32 cellular contexts compared by ENCODE assay signal in genomic region chr9:99037768-99038167, GRCh38.
DNase-seq lines count a peak whose midpoint lies in the region; ATAC-seq, FAIRE-seq and TF ChIP-seq lines count a peak whose summit lies in the region.
"Had no signal": no experiment of that assay in that cellular context is flagged by ENCODE, and none has a peak within 500 bp of the region (broad histone marks: within the 10 kb centered on the region; RNA-seq: fewer than 3 reads in every experiment).

No MANE protein-coding gene starts in this region.

- H3K36me3 ChIP-seq in CD4-positive, CD25-positive, alpha-beta regulatory T cell (ENCODE audit: control insufficient read depth, insufficient read depth, low read length): no peaks in the 10 kb centered on the region
- H3K36me3 ChIP-seq in astrocyte (ENCODE audit: insufficient read depth, low read length) (no peaks in the 10 kb centered on the region), skeletal muscle satellite cell (ENCODE audit: insufficient read depth, low read length) (no peaks in the 10 kb centered on the region)
- H3K36me3 ChIP-seq: breast epithelium had no signal

- no peak for TF ChIP-seq CTCF in astrocyte (IDR thresholded peaks at IDR 0.05; ENCODE audit: insufficient read depth, low read depth, low read length)
- no peak for TF ChIP-seq CTCF in fibroblast of the aortic adventitia (IDR thresholded peaks at IDR 0.05; ENCODE audit: insufficient read depth, low read length)
- TF ChIP-seq CTCF in coronary artery (IDR thresholded peaks at IDR 0.05): no peak

- no peaks in the 10 kb centered on the region for H3K27me3 Mint-ChIP-seq in CD4-positive, CD25-positive, alpha-beta regulatory T cell
- peaks cover 5% of the 10 kb centered on the region for H3K27me3 Mint-ChIP-seq in astrocyte (ENCODE audit: low read depth, unreplicated experiment)

- H3K4me2 ChIP-seq in astrocyte (ENCODE audit: low read length) (no peak overlapping the region), skeletal muscle satellite cell (ENCODE audit: low read length) (no peak overlapping the region)
- H3K4me2 ChIP-seq: GM23338 had no signal

- no peaks in the 10 kb centered on the region for H3K36me3 Mint-ChIP-seq in CD4-positive, CD25-positive, alpha-beta regulatory T cell
- peaks cover 4% of the 10 kb centered on the region for H3K36me3 Mint-ChIP-seq in astrocyte (ENCODE audit: low read depth, unreplicated experiment)

- H3K27me3 ChIP-seq in CD4-positive, CD25-positive, alpha-beta regulatory T cell (ENCODE audit: control insufficient read depth, insufficient read depth, low read length): no peaks in the 10 kb centered on the region
- H3K27me3 ChIP-seq in astrocyte (ENCODE audit: insufficient read depth, low read length) (no peaks in the 10 kb centered on the region), skeletal muscle satellite cell (ENCODE audit: control insufficient read depth, insufficient read depth, low read length) (peaks cover 13% of the 10 kb centered on the region)
- H3K27me3 ChIP-seq: breast epithelium, tibial nerve had no signal

- FAIRE-seq in astrocyte (lab: Jason Lieb, UNC): peak; percentile 5
- FAIRE-seq: HTR-8/SVneo had no signal

- H3K4me1 ChIP-seq in CD4-positive, CD25-positive, alpha-beta regulatory T cell (ENCODE audit: control insufficient read depth, insufficient read depth, low read length, poor library complexity, severe bottlenecking): no peaks in the 10 kb centered on the region
- H3K4me1 ChIP-seq in astrocyte (ENCODE audit: insufficient read depth, low read length): peaks cover 29% of the 10 kb centered on the region
- peaks cover 41% of the 10 kb centered on the region for H3K4me1 ChIP-seq in skeletal muscle satellite cell (ENCODE audit: control insufficient read depth, insufficient read depth, low read length)
- H3K4me1 ChIP-seq: breast epithelium had no signal

- DNase-seq in CD4-positive, CD25-positive, alpha-beta regulatory T cell: no peak
- DNase-seq in astrocyte (ENCODE audit: low read depth) (peak; percentile 74), fibroblast of the aortic adventitia (ENCODE audit: low read depth) (peak; percentile 63), Kasumi-1 (lab: John Stamatoyannopoulos, UW) (no peak), coronary artery (ENCODE audit: low spot score) (no peak)
- DNase-seq in activated CD4-positive, CD25-positive, alpha-beta regulatory T cell (lab: John Stamatoyannopoulos, UW): no peak
- DNase-seq: activated CD4-positive, alpha-beta T cell treated with anti-CD3 and anti-CD28 coated beads, Interleukin-2, amount 50 U/mL, for 48 hours; activated CD8-positive, alpha-beta memory T cell treated with anti-CD3 and anti-CD28 coated beads, Interleukin-2, amount 50 U/mL, for 48 hours; activated naive CD4-positive, alpha-beta T cell treated with anti-CD3 and anti-CD28 coated beads, Interleukin-2, amount 50 U/mL, for 16 hours; amniotic stem cell; Calu3; DND-41; effector CD8-positive, alpha-beta T cell; glutamatergic neuron; KBM-7; NCI-H1092 treated with DMSO at 0.1 percent for 48 hours; NCI-H187; NCI-H524 treated with DMSO at 0.1 percent for 48 hours; OCI-M1; right cardiac atrium; stimulated activated CD4-positive, alpha-beta T cell treated with anti-CD3 and anti-CD28 coated beads, Interleukin-2, amount 100 ng/mL, for 48 hours had no signal

- H3K9me3 Mint-ChIP-seq in CD4-positive, CD25-positive, alpha-beta regulatory T cell: no peaks in the 10 kb centered on the region
- peaks cover 5% of the 10 kb centered on the region for H3K9me3 Mint-ChIP-seq in astrocyte (ENCODE audit: unreplicated experiment)
- H3K9me3 Mint-ChIP-seq: CD14-positive monocyte; GM23338; T-helper 1 cell treated with Interleukin-12 subunit alpha and Interleukin-12 subunit beta and Interleukin-4 antibody, amounts not matched to agents 30 μg/mL and 1 μg/mL, for 36 hours had no signal

- no peak overlapping the region for H3K4me3 Mint-ChIP-seq in CD4-positive, CD25-positive, alpha-beta regulatory T cell
- no peak overlapping the region for H3K4me3 Mint-ChIP-seq in astrocyte (ENCODE audit: unreplicated experiment)
- H3K4me3 Mint-ChIP-seq: GM23338; T-helper 1 cell treated with Interleukin-12 subunit alpha and Interleukin-12 subunit beta and Interleukin-4 antibody, amounts not matched to agents 30 μg/mL and 1 μg/mL, for 36 hours had no signal

- no peaks in the 10 kb centered on the region for H3K79me2 ChIP-seq in astrocyte (ENCODE audit: insufficient read depth, low read length)

- no peak overlapping the region for H2AFZ ChIP-seq in astrocyte (ENCODE audit: low read depth, low read length)
- H2AFZ ChIP-seq: GM23338 had no signal

- no peak overlapping the region for H3K9ac ChIP-seq in astrocyte (ENCODE audit: low read length)
- H3K9ac ChIP-seq in skeletal muscle satellite cell (ENCODE audit: low read depth, low read length): peak overlapping the region; percentile 17

- no peak overlapping the region for H3K27ac ChIP-seq in CD4-positive, CD25-positive, alpha-beta regulatory T cell (ENCODE audit: insufficient read depth, low read length, poor library complexity, severe bottlenecking)
- H3K27ac ChIP-seq in astrocyte (ENCODE audit: low read depth, low read length): no peak overlapping the region
- H3K27ac ChIP-seq in coronary artery: no peak overlapping the region
- H3K27ac ChIP-seq: breast epithelium, epithelial cell of prostate, RWPE1, tibial nerve had no signal

- ATAC-seq in CD4-positive, CD25-positive, alpha-beta regulatory T cell (ENCODE audit: low read depth in 2 of 2): no peak
- no peak for ATAC-seq in GM21723 (IDR thresholded peaks at IDR 0.05; ENCODE audit: unreplicated experiment)
- ATAC-seq: GM23338, left lobe of liver, right cardiac atrium had no signal

- H3K27ac Mint-ChIP-seq in CD4-positive, CD25-positive, alpha-beta regulatory T cell: peak overlapping the region in 2 of 3 donors; percentile 3 to 11
- peak overlapping the region; percentile 68 for H3K27ac Mint-ChIP-seq in astrocyte (ENCODE audit: unreplicated experiment)
- H3K27ac Mint-ChIP-seq: CD14-positive monocyte; GM23338; T-helper 1 cell treated with Interleukin-12 subunit alpha and Interleukin-12 subunit beta and Interleukin-4 antibody, amounts not matched to agents 30 μg/mL and 1 μg/mL, for 36 hours had no signal

- H3K9me3 ChIP-seq in CD4-positive, CD25-positive, alpha-beta regulatory T cell (ENCODE audit: control insufficient read depth in 2 of 2, low read length in 2 of 2): no peaks in the 10 kb centered on the region
- no peaks in the 10 kb centered on the region for H3K9me3 ChIP-seq in astrocyte (ENCODE audit: insufficient read depth, low read depth, low read length)
- H3K9me3 ChIP-seq in skeletal muscle satellite cell (replicated peaks; ENCODE audit: low read length): no peaks in the 10 kb centered on the region
- H3K9me3 ChIP-seq: breast epithelium, tibial nerve had no signal

- peaks cover under 1 to 27% (median 16%) of the 10 kb centered on the region in 4 donors for H3K4me1 Mint-ChIP-seq in CD4-positive, CD25-positive, alpha-beta regulatory T cell
- H3K4me1 Mint-ChIP-seq in astrocyte (ENCODE audit: low read depth, unreplicated experiment): peaks cover 36% of the 10 kb centered on the region

- H3K4me3 ChIP-seq in CD4-positive, CD25-positive, alpha-beta regulatory T cell (ENCODE audit: low read depth, low read length): no peak overlapping the region
- H3K4me3 ChIP-seq in astrocyte (ENCODE audit: insufficient read depth, low read depth, low read length): no peak overlapping the region
- H3K4me3 ChIP-seq in fibroblast of the aortic adventitia (ENCODE audit: low read depth, low read length): no peak overlapping the region
- H3K4me3 ChIP-seq in skeletal muscle satellite cell (ENCODE audit: low read length): no peak overlapping the region
- no peak overlapping the region for H3K4me3 ChIP-seq in coronary artery
- H3K4me3 ChIP-seq: breast epithelium, GM23338, tibial nerve had no signal

- H4K20me1 ChIP-seq in astrocyte (ENCODE audit: insufficient read depth, low read length): no peaks in the 10 kb centered on the region

Comparison
In these comparisons a context has a peak if more than half of its experiments do, and no peak if none do; other contexts are left out.
1. DNase-seq: peak in astrocyte (single experiment) and fibroblast of the aortic adventitia (single experiment); none in CD4-positive, CD25-positive, alpha-beta regulatory T cell (0 of 3), activated CD4-positive, CD25-positive, alpha-beta regulatory T cell (0 of 4), Kasumi-1 (0 of 2) and coronary artery (single experiment).